ENCODE assay signal across 13 cellular contexts in genomic region chr2:216590780-216591179, GRCh38. TPM values are rescaled to one million over a fixed set of nuclear protein-coding genes. Genes with fewer than 3 reads are reported as not detected.
A peak's percentile ranks its signal among the peaks of the same experiment; 100 is the strongest.
DNase-seq lines count a peak whose midpoint lies in the region; ATAC-seq and TF ChIP-seq lines count a peak whose summit lies in the region.
"Had no signal": no experiment of that assay in that cellular context is flagged by ENCODE, and none has a peak within 500 bp of the region (broad histone marks: within the 10 kb centered on the region; RNA-seq: fewer than 3 reads in every experiment).

No MANE protein-coding gene starts in this region.

- no peak overlapping the region for H3K27ac Mint-ChIP-seq in T-helper 2 cell treated with Interferon-gamma antibody and Interleukin-4, amounts not matched to agents 5 μg/mL and 100 μg/mL, for 36 hours

- peak; percentile 24 for TF ChIP-seq CTCF in choroid plexus epithelial cell (conservative IDR thresholded peaks at IDR 0.05; ENCODE audit: low read depth, low read length)
- no peak for TF ChIP-seq CTCF in uterus (IDR thresholded peaks at IDR 0.05)

- H3K4me1 ChIP-seq in uterus: peaks cover 0 to 5% of the 10 kb centered on the region in 2 donors

- DNase-seq in NCI-H1694 (lab: John Stamatoyannopoulos, UW) (peak; percentile 5), NCI-H1694 treated with DMSO at 0.1 percent for 48 hours (lab: John Stamatoyannopoulos, UW) (no peak), choroid plexus epithelial cell (ENCODE audit: low read depth) (peak; percentile 62), left lobe of liver (ENCODE audit: low spot score) (no peak), uterus (peak; percentile 82 to 84), NCI-H748 (lab: John Stamatoyannopoulos, UW; ENCODE audit: unreplicated experiment) (no peak), DMS79 treated with DMSO at 0.1 percent for 48 hours (lab: John Stamatoyannopoulos, UW) (no peak)
- DNase-seq in T-helper 2 cell treated with Interferon-gamma antibody and Interleukin-4, amounts not matched to agents 5 μg/mL and 100 μg/mL, for 36 hours (ENCODE audit: low spot score): no peak
- DNase-seq: 8988T; activated effector memory CD4-positive, alpha-beta T cell treated with Interleukin-2 at 50 U/mL for 16 hours; naive B cell; stimulated activated naive CD8-positive, alpha-beta T cell treated with anti-CD3 and anti-CD28 coated beads, Interleukin-15, amount 100 ng/mL, for 72 hours had no signal

- no peak overlapping the region for H3K4me3 Mint-ChIP-seq in T-helper 2 cell treated with Interferon-gamma antibody and Interleukin-4, amounts not matched to agents 5 μg/mL and 100 μg/mL, for 36 hours
- H3K4me3 Mint-ChIP-seq: naive B cell; stimulated activated naive CD8-positive, alpha-beta T cell treated with anti-CD3 and anti-CD28 coated beads, Interleukin-15, amount 100 ng/mL, for 72 hours had no signal

- H3K4me3 ChIP-seq in choroid plexus epithelial cell (ENCODE audit: low read depth, low read length) (no peak overlapping the region), uterus (no peak overlapping the region)
- H3K4me3 ChIP-seq: coronary artery had no signal

- H3K27me3 Mint-ChIP-seq in T-helper 2 cell treated with Interferon-gamma antibody and Interleukin-4, amounts not matched to agents 5 μg/mL and 100 μg/mL, for 36 hours (ENCODE audit: low read depth): peaks cover 13% of the 10 kb centered on the region
- H3K27me3 Mint-ChIP-seq: stimulated activated naive CD8-positive, alpha-beta T cell treated with anti-CD3 and anti-CD28 coated beads, Interleukin-15, amount 100 ng/mL, for 72 hours had no signal

- ATAC-seq in left lobe of liver: peak; percentile 50
- ATAC-seq: stimulated activated naive CD8-positive, alpha-beta T cell treated with anti-CD3 and anti-CD28 coated beads, Interleukin-15, amount 100 ng/mL, for 72 hours had no signal

- intact Hi-C loops in uterus (cut with DNase I; ENCODE audit: low total_unique reads): no loop called here

- no peaks in the 10 kb centered on the region for H3K36me3 Mint-ChIP-seq in T-helper 2 cell treated with Interferon-gamma antibody and Interleukin-4, amounts not matched to agents 5 μg/mL and 100 μg/mL, for 36 hours (ENCODE audit: low read depth)
- H3K36me3 Mint-ChIP-seq: naive B cell had no signal

- H3K9me3 Mint-ChIP-seq in T-helper 2 cell treated with Interferon-gamma antibody and Interleukin-4, amounts not matched to agents 5 μg/mL and 100 μg/mL, for 36 hours: no peaks in the 10 kb centered on the region
- H3K9me3 Mint-ChIP-seq: stimulated activated naive CD8-positive, alpha-beta T cell treated with anti-CD3 and anti-CD28 coated beads, Interleukin-15, amount 100 ng/mL, for 72 hours had no signal

- no peaks in the 10 kb centered on the region for H3K4me1 Mint-ChIP-seq in T-helper 2 cell treated with Interferon-gamma antibody and Interleukin-4, amounts not matched to agents 5 μg/mL and 100 μg/mL, for 36 hours (ENCODE audit: low read depth)
- H3K4me1 Mint-ChIP-seq: stimulated activated naive CD8-positive, alpha-beta T cell treated with anti-CD3 and anti-CD28 coated beads, Interleukin-15, amount 100 ng/mL, for 72 hours had no signal

- no peaks in the 10 kb centered on the region for H3K27me3 ChIP-seq in uterus

- peak overlapping the region; percentile 86 to 87 for H3K27ac ChIP-seq in uterus
- H3K27ac ChIP-seq: coronary artery had no signal

- H3K36me3 ChIP-seq in uterus: no peaks in the 10 kb centered on the region

- no peak for TF ChIP-seq POLR2A in uterus (IDR thresholded peaks at IDR 0.05)

- H3K9me3 ChIP-seq in uterus: no peaks in the 10 kb centered on the region

RNA-seq across cellular contexts. Expression of gene IGFBP2, which starts 42.4 kb away (rescaled TPM):
- total RNA-seq in left lobe of liver: 404 TPM
- 100 to 1,000 TPM in 2 of 4 donors, 10 to 100 TPM in 2; 59.5 to 398 (median 102) TPM for total RNA-seq in uterus

Comparison
In these comparisons a context has a peak if more than half of its experiments do, and no peak if none do; other contexts are left out.
1. DNase-seq: peak in NCI-H1694 (single experiment), choroid plexus epithelial cell (single experiment) and uterus (2 of 2); none in NCI-H1694 treated with DMSO at 0.1 percent for 48 hours (single experiment), left lobe of liver (single experiment), T-helper 2 cell treated with Interferon-gamma antibody and Interleukin-4, amounts not matched to agents 5 μg/mL and 100 μg/mL, for 36 hours (single experiment), NCI-H748 (single experiment) and DMS79 treated with DMSO at 0.1 percent for 48 hours (single experiment).